In the genomic region with DNA sequence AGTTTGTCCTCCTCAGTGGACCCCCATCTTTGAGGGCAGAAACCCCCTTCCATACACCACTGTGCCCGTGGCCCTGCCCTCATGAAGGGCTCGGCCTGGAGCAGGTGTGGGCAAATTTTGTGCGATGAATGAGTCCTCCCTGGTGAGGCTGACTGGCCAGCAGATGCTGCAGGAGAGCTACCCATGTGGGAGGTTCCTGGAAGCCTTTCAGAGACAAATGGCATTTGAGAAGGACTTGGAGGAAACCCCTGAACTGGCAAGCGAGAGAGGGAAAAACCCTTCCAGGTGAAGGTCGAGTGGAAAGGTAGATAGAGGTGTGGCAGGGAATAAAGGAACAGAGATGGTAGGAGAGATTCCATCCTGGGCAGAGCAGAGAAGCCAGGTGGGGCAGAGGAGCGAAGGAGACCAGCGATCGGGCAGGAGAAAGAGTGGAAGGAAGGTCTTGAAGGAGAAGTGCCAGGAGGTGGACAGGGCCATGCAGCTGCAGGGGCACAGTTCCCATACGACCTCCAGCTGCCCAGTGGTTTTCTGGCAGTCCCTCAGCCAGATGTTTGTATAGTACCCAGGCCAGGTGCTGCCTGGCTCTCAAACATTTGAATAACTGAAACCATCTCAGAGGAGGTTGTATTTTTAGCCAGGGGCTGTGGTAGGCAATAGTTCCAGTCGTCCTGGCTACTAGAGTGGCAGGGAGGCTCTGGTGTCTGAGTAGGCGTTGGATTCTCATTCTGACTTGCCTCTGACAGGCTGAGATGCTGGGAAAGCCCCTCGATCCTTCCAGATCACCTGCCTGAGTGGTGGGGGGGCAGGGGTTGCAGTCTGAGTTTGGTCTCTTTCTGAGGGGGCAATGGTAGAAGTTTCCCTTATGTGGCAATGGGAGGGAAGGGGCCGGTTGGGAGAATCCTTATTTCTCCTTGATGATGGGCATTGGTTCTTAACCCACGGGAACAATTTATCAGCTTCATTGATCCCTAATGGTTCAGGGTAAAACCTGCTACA, we compare ENCODE assay signal across 10 cellular contexts. TPM values are rescaled to one million over a fixed set of nuclear protein-coding genes. Genes with fewer than 3 reads are reported as not detected.
DNase-seq lines count a peak whose midpoint lies in the region; ATAC-seq and TF ChIP-seq lines count a peak whose summit lies in the region.
"Had no signal": no experiment of that assay in that cellular context is flagged by ENCODE, and none has a peak within 500 bp of the region (broad histone marks: within the 10 kb centered on the region; RNA-seq: fewer than 3 reads in every experiment).

No MANE protein-coding gene starts in this region.

- intact Hi-C loops in activated naive CD4-positive, alpha-beta T cell treated with anti-CD3 and anti-CD28 coated beads for 36 hours (cut with micrococcal nuclease), result no loop called here
- intact Hi-C loops in upper lobe of right lung (cut with DNase I), result no loop called here

- H3K4me1 ChIP-seq in OCI-LY1 (ENCODE audit: insufficient read depth, low read length, severe bottlenecking), result peaks cover 40% of the 10 kb centered on the region
- no peaks in the 10 kb centered on the region for H3K4me1 ChIP-seq in upper lobe of right lung

- ATAC-seq in HG02759 (IDR thresholded peaks at IDR 0.05; ENCODE audit: unreplicated experiment), result peak; percentile 97
- ATAC-seq in upper lobe of right lung, result no peak

- TF ChIP-seq CTCF in OCI-LY1 (IDR thresholded peaks at IDR 0.05; ENCODE audit: low read length) (no peak), upper lobe of right lung (IDR thresholded peaks at IDR 0.05) (no peak)

- H3K9me2 ChIP-seq in OCI-LY1 (ENCODE audit: low read depth, low read length), result no peaks in the 10 kb centered on the region

- H3K4me3 Mint-ChIP-seq in activated naive CD4-positive, alpha-beta T cell treated with anti-CD3 and anti-CD28 coated beads for 36 hours, result no peak overlapping the region

- no peaks in the 10 kb centered on the region for H3K27me3 Mint-ChIP-seq in activated naive CD4-positive, alpha-beta T cell treated with anti-CD3 and anti-CD28 coated beads for 36 hours (ENCODE audit: low read depth)

- DNase-seq in activated naive CD4-positive, alpha-beta T cell treated with anti-CD3 and anti-CD28 coated beads for 36 hours, result peak; percentile 75
- DNase-seq in activated naive CD4-positive, alpha-beta T cell (lab: John Stamatoyannopoulos, UW), result no peak
- DNase-seq in upper lobe of right lung (peak; percentile 47), activated gamma-delta T cell treated with Interleukin-2 at 50 U/mL for 16 hours (no peak), HEK293T (ENCODE audit: extremely low spot score) (no peak), substantia nigra (lab: John Stamatoyannopoulos, UW) (no peak)
- DNase-seq: NCI-H2171 treated with DMSO at 0.1 percent for 48 hours had no signal

- H3K9me3 Mint-ChIP-seq in activated naive CD4-positive, alpha-beta T cell treated with anti-CD3 and anti-CD28 coated beads for 36 hours, result peaks cover 5% of the 10 kb centered on the region

- no peak overlapping the region for H2AFZ ChIP-seq in OCI-LY1 (ENCODE audit: low read length)

- no peaks in the 10 kb centered on the region for H3K79me2 ChIP-seq in OCI-LY1 (ENCODE audit: insufficient read depth, low read length)

- peak overlapping the region; percentile 84 for H3K27ac ChIP-seq in OCI-LY1 (ENCODE audit: low read depth, low read length, poor library complexity, severe bottlenecking)
- H3K27ac ChIP-seq in upper lobe of right lung, result no peak overlapping the region
- H3K27ac ChIP-seq in substantia nigra (ENCODE audit: low read depth, low read length, poor library complexity, severe bottlenecking), result no peak overlapping the region
- H3K27ac ChIP-seq: skin epidermis had no signal

- H3K27ac Mint-ChIP-seq in activated naive CD4-positive, alpha-beta T cell treated with anti-CD3 and anti-CD28 coated beads for 36 hours, result no peak overlapping the region

- CTCF ChIA-PET in activated naive CD4-positive, alpha-beta T cell treated with anti-CD3 and anti-CD28 coated beads for 36 hours (lab: Charles Lee), result interaction anchor here (0.8 kb wide), 1 partner anchor 436 kb away, joined by 4 read pairs; no protein-coding TSS in a partner anchor
- CTCF ChIA-PET in HEK293T (lab: Yijun Ruan, JAX), result no interaction called here

- peak overlapping the region; percentile 49 for H3K9ac ChIP-seq in OCI-LY1 (ENCODE audit: low read length)

- no peaks in the 10 kb centered on the region for H4K20me1 ChIP-seq in OCI-LY1 (ENCODE audit: insufficient read depth, low read length)

- no peaks in the 10 kb centered on the region for H3F3A ChIP-seq in OCI-LY1 (ENCODE audit: insufficient read depth, low read length)

- H3K4me3 ChIP-seq in OCI-LY1 (ENCODE audit: low read depth, low read length, poor library complexity, severe bottlenecking) (peak overlapping the region; percentile 17), upper lobe of right lung (no peak overlapping the region)
- H3K4me3 ChIP-seq: skin epidermis had no signal

- H3K36me3 Mint-ChIP-seq in activated naive CD4-positive, alpha-beta T cell treated with anti-CD3 and anti-CD28 coated beads for 36 hours (ENCODE audit: low read depth), result no peaks in the 10 kb centered on the region

- H3K9me3 ChIP-seq in OCI-LY1 (ENCODE audit: low read length), result peaks cover 4% of the 10 kb centered on the region; the same call in 1 of the 2 replicates
- no peaks in the 10 kb centered on the region for H3K9me3 ChIP-seq in upper lobe of right lung

- no peaks in the 10 kb centered on the region; the same call in 1 of the 2 replicates for H3K36me3 ChIP-seq in OCI-LY1 (ENCODE audit: insufficient read depth, low read length)
- H3K36me3 ChIP-seq in upper lobe of right lung, result no peaks in the 10 kb centered on the region

- H3K27me3 ChIP-seq in OCI-LY1 (ENCODE audit: insufficient read depth, low read length) (no peaks in the 10 kb centered on the region), upper lobe of right lung (no peaks in the 10 kb centered on the region)

- H3K4me1 Mint-ChIP-seq in activated naive CD4-positive, alpha-beta T cell treated with anti-CD3 and anti-CD28 coated beads for 36 hours (ENCODE audit: low read depth), result peaks cover 10% of the 10 kb centered on the region

- POLR2A ChIA-PET in HEK293T (lab: Yijun Ruan, JAX), result no interaction called here

- H3K4me2 ChIP-seq in OCI-LY1 (ENCODE audit: low read length), result peak overlapping the region; percentile 37

TF ChIP-seq in HEK293T, 16 proteins besides CTCF, POLR2A, EP300 and RAD21:
- TF ChIP-seq TARDBP (IDR thresholded peaks at IDR 0.05), result no peak
- no peak for TF ChIP-seq LEF1 (IDR thresholded peaks at IDR 0.05; ENCODE audit: borderline replicate concordance)
- TF ChIP-seq ELF4 (IDR thresholded peaks at IDR 0.05), result no peak
- no peak for TF ChIP-seq FOXA1 (IDR thresholded peaks at IDR 0.05)
- TF ChIP-seq L3MBTL2 (conservative IDR thresholded peaks at IDR 0.05), result no peak
- TF ChIP-seq PKNOX1 (IDR thresholded peaks at IDR 0.05), result no peak
- TF ChIP-seq HDGF (IDR thresholded peaks at IDR 0.05; ENCODE audit: borderline replicate concordance), result no peak
- no peak for TF ChIP-seq ZNF384 (IDR thresholded peaks at IDR 0.05)
- TF ChIP-seq FOXK2 (IDR thresholded peaks at IDR 0.05), result no peak
- no peak for TF ChIP-seq BHLHE40 (IDR thresholded peaks at IDR 0.05; ENCODE audit: borderline replicate concordance)
- no peak for TF ChIP-seq SP1 (IDR thresholded peaks at IDR 0.05)
- no peak for TF ChIP-seq FOXM1 (IDR thresholded peaks at IDR 0.05; ENCODE audit: borderline replicate concordance)
- TF ChIP-seq ARNT (IDR thresholded peaks at IDR 0.05), result no peak
- no peak for TF ChIP-seq SUZ12 (IDR thresholded peaks at IDR 0.05)

RNA-seq across cellular contexts. Expression of gene FBXL14, which starts 40.1 kb away (rescaled TPM):
- 10 to 100 TPM; 11.4 to 11.9 TPM for total RNA-seq in activated naive CD4-positive, alpha-beta T cell treated with anti-CD3 and anti-CD28 coated beads for 36 hours
- 17.3 TPM for total RNA-seq in upper lobe of right lung

Comparison
In these comparisons a context has a peak if more than half of its experiments do, and no peak if none do; other contexts are left out.
1. DNase-seq: peak in activated naive CD4-positive, alpha-beta T cell treated with anti-CD3 and anti-CD28 coated beads for 36 hours (single experiment) and upper lobe of right lung (single experiment); none in activated naive CD4-positive, alpha-beta T cell (0 of 4), activated gamma-delta T cell treated with Interleukin-2 at 50 U/mL for 16 hours (single experiment), HEK293T (single experiment) and substantia nigra (0 of 49).